ENCODE assay signal across 10 cellular contexts in the genomic region with DNA sequence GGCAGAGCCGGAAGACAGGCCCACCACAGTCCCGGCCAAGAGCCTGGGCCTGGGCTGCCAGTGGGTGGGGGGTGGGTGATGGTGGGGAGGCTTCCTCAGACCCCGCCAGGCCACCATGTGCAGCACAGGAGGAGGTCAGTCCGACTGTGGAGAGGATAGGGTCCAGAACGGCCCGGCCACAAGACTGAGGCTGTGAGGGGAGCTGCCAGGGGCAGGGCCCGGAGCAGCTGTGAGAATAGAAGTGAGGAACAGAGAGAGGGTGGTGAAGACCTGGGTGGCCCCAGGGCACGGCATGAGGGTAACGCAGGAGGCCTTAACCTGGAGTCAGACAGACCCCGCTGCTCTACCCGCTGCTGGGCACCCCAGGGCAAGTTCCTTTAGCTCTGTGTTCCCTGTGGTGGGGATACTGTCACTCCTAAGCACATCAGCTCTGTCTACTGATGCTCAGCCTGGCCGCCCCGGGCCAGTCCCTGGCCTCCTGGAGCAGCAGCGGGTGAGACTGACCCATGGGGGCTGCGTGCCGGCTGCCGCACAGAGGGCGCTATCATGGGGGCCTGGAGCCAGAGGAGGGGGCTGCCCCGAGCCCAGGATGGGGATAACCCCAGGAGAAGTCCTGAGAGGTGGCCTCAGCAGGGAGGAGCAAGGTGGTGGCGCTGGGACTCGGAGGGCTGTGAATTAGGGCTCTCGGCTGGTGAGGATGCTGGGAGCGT. TPM values are rescaled to one million over a fixed set of nuclear protein-coding genes. Genes with fewer than 3 reads are reported as not detected.
DNase-seq lines count a peak whose midpoint lies in the region; ATAC-seq and TF ChIP-seq lines count a peak whose summit lies in the region.
"Had no signal": no experiment of that assay in that cellular context is flagged by ENCODE, and none has a peak within 500 bp of the region (broad histone marks: within the 10 kb centered on the region; RNA-seq: fewer than 3 reads in every experiment).

No MANE protein-coding gene starts in this region.

- peak overlapping the region; percentile 96 for H3K4me3 Mint-ChIP-seq in activated T-cell treated with anti-CD3 and anti-CD28 coated beads, Interleukin-2, amount 50 U/mL, for 4 hours

- H3K36me3 ChIP-seq in adrenal gland (replicated peaks in 1 of 2) (peaks cover 0 to 10% of the 10 kb centered on the region in 2 donors), mesodermal cell (ENCODE audit: control insufficient read depth, insufficient read depth, low read length) (peaks cover 51% of the 10 kb centered on the region), thyroid gland (peaks cover 6 to 7% of the 10 kb centered on the region in 2 donors)

- H3K27me3 ChIP-seq in adrenal gland (no peaks in the 10 kb centered on the region), thyroid gland (no peaks in the 10 kb centered on the region)

- DNase-seq in activated T-cell treated with anti-CD3 and anti-CD28 coated beads, Interleukin-2, amount 50 U/mL, for 4 hours = no peak
- DNase-seq in activated T-cell treated with anti-CD3 and anti-CD28 coated beads, Interleukin-2, amount 50 U/mL, for 48 hours = no peak
- DNase-seq in adrenal gland = peak in 1 of 7 donors; percentile 12
- DNase-seq in thyroid gland = no peak
- DNase-seq in NCI-H187 (lab: John Stamatoyannopoulos, UW) = no peak
- DNase-seq in glomerular visceral epithelial cell (ENCODE audit: extremely low spot score) = no peak
- DNase-seq: SHP77 treated with DMSO at 0.1 percent for 48 hours had no signal

- H3K4me3 ChIP-seq in adrenal gland (peak overlapping the region in 1 of 4 donors; percentile 48), mesodermal cell (ENCODE audit: extremely low read depth, insufficient read depth, low read length, poor library complexity, severe bottlenecking) (no peak overlapping the region), thyroid gland (replicated peaks in 1 of 3) (peak overlapping the region in 1 of 3 donors; percentile 9)

- no peak for ATAC-seq in activated T-cell treated with anti-CD3 and anti-CD28 coated beads, Interleukin-2, amount 50 U/mL, for 4 hours
- ATAC-seq in HG02678 (IDR thresholded peaks at IDR 0.05; ENCODE audit: unreplicated experiment) = no peak

- H3K9me3 Mint-ChIP-seq in activated T-cell treated with anti-CD3 and anti-CD28 coated beads, Interleukin-2, amount 50 U/mL, for 4 hours = no peaks in the 10 kb centered on the region

- peaks cover 44% of the 10 kb centered on the region for H3K4me1 Mint-ChIP-seq in activated T-cell treated with anti-CD3 and anti-CD28 coated beads, Interleukin-2, amount 50 U/mL, for 4 hours (ENCODE audit: low read depth)

- H3K27ac ChIP-seq in adrenal gland (peak overlapping the region in 4 of 5 donors; percentile 67 to 88 (median 80)), mesodermal cell (ENCODE audit: low read depth, low read length, severe bottlenecking) (peak overlapping the region; percentile 83), thyroid gland (peak overlapping the region; percentile 62 to 76 (median 70))

- intact Hi-C loops in adrenal gland (cut with DNase I) = loop anchor here in 1 of 2 donors (5.0 kb wide), 1 partner anchor 89 kb away; no protein-coding TSS in a partner anchor
- intact Hi-C loops in thyroid gland (cut with DNase I) = no loop called here

- WGBS in adrenal gland, 4 donors = 74 to 86% (median 79%) methylated on average over 15 to 23 of the region's 23 CpGs
- WGBS in mesodermal cell (ENCODE audit: insufficient coverage in 2 of 2), 2 experiments = 94 to 96% methylated on average over 20 of the region's 23 CpGs
- WGBS in thyroid gland, 2 donors = 75 to 90% methylated on average over 20 of the region's 23 CpGs

- H3K4me1 ChIP-seq in adrenal gland (replicated peaks in 1 of 2) = peaks cover 8 to 24% of the 10 kb centered on the region in 2 donors
- peaks cover 27% of the 10 kb centered on the region for H3K4me1 ChIP-seq in mesodermal cell (ENCODE audit: control insufficient read depth, insufficient read depth, low read length, poor library complexity, severe bottlenecking)
- H3K4me1 ChIP-seq in thyroid gland = peaks cover 9 to 26% of the 10 kb centered on the region in 2 donors

- TF ChIP-seq POLR2A in adrenal gland (IDR thresholded peaks at IDR 0.05) (no peak), thyroid gland (IDR thresholded peaks at IDR 0.05) (no peak)

- H3K9me3 ChIP-seq in adrenal gland (replicated peaks in 1 of 3) (no peaks in the 10 kb centered on the region), mesodermal cell (ENCODE audit: control insufficient read depth, low read length) (no peaks in the 10 kb centered on the region), thyroid gland (no peaks in the 10 kb centered on the region)
- H3K9me3 ChIP-seq: mucosa of descending colon had no signal

- peaks cover 39% of the 10 kb centered on the region for H3K36me3 Mint-ChIP-seq in activated T-cell treated with anti-CD3 and anti-CD28 coated beads, Interleukin-2, amount 50 U/mL, for 4 hours (ENCODE audit: insufficient read depth)

- H3K27me3 Mint-ChIP-seq in activated T-cell treated with anti-CD3 and anti-CD28 coated beads, Interleukin-2, amount 50 U/mL, for 4 hours (ENCODE audit: low read depth) = no peaks in the 10 kb centered on the region

- TF ChIP-seq CTCF in adrenal gland (IDR thresholded peaks at IDR 0.05) = no peak
- no peak for TF ChIP-seq CTCF in thyroid gland (IDR thresholded peaks at IDR 0.05)

RNA-seq across cellular contexts. Expression of a gene that starts 1.7 kb away (rescaled TPM):
- 100 to 1,000 TPM; 368 to 444 (median 399) TPM for total RNA-seq in activated T-cell treated with anti-CD3 and anti-CD28 coated beads, Interleukin-2, amount 50 U/mL, for 4 hours
- 10 to 100 TPM; 16.3 to 77.0 (median 33.7) TPM for total RNA-seq in adrenal gland
- 10 to 100 TPM in 2 of 3 donors, 1 to 10 TPM in 1; 5.5 to 57.8 (median 49.0) TPM for polyA plus RNA-seq in adrenal gland
- 6.5 TPM for polyA plus RNA-seq in mesodermal cell (2013, experiment 1 of 2)
- 4.5 TPM for polyA plus RNA-seq in mesodermal cell (2013, experiment 2 of 2)
- 10 to 100 TPM in 2 of 4 donors, 1 to 10 TPM in 2; 7.6 to 13.9 (median 10.8) TPM for total RNA-seq in thyroid gland

RNA-seq across cellular contexts. Expression of a gene that starts 17.7 kb away (rescaled TPM):
- 10 to 100 TPM; 24.3 to 31.0 (median 28.6) TPM for total RNA-seq in activated T-cell treated with anti-CD3 and anti-CD28 coated beads, Interleukin-2, amount 50 U/mL, for 4 hours
- 10 to 100 TPM; 40.8 to 71.3 (median 55.1) TPM for total RNA-seq in adrenal gland
- 100 to 1,000 TPM in 2 of 3 donors, 10 to 100 TPM in 1; 17.9 to 205 (median 175) TPM for polyA plus RNA-seq in adrenal gland
- 55.6 TPM for polyA plus RNA-seq in mesodermal cell (2013, experiment 1 of 2)
- polyA plus RNA-seq in mesodermal cell (2013, experiment 2 of 2) = 42.1 TPM
- total RNA-seq in thyroid gland = 10 to 100 TPM; 50.5 to 90.8 (median 65.9) TPM

RNA-seq across cellular contexts. Expression of a gene that starts 17.8 kb away (rescaled TPM):
- 10 to 100 TPM; 82.4 to 88.3 (median 86.1) TPM for total RNA-seq in activated T-cell treated with anti-CD3 and anti-CD28 coated beads, Interleukin-2, amount 50 U/mL, for 4 hours
- total RNA-seq in adrenal gland = 100 to 1,000 TPM in 2 of 8 donors, 10 to 100 TPM in 6; 67.2 to 126 (median 80.8) TPM
- polyA plus RNA-seq in adrenal gland = 100 to 1,000 TPM in 2 of 3 donors, 10 to 100 TPM in 1; 19.5 to 190 (median 101) TPM
- 35.6 TPM for polyA plus RNA-seq in mesodermal cell (2013, experiment 1 of 2)
- 26.4 TPM for polyA plus RNA-seq in mesodermal cell (2013, experiment 2 of 2)
- 100 to 1,000 TPM in 2 of 4 donors, 10 to 100 TPM in 2; 65.6 to 109 (median 94.4) TPM for total RNA-seq in thyroid gland

RNA-seq across cellular contexts. Expression of a gene that starts 22.1 kb away (rescaled TPM):
- 10 to 100 TPM; 15.0 to 16.6 (median 16.1) TPM for total RNA-seq in activated T-cell treated with anti-CD3 and anti-CD28 coated beads, Interleukin-2, amount 50 U/mL, for 4 hours
- total RNA-seq in adrenal gland = 100 to 1,000 TPM in 1 of 8 donors, 10 to 100 TPM in 7; 21.7 to 112 (median 59.3) TPM
- polyA plus RNA-seq in adrenal gland = 100 to 1,000 TPM in 2 of 3 donors, 10 to 100 TPM in 1; 59.4 to 220 (median 192) TPM
- 42.5 TPM for polyA plus RNA-seq in mesodermal cell (2013, experiment 1 of 2)
- 47.7 TPM for polyA plus RNA-seq in mesodermal cell (2013, experiment 2 of 2)
- 10 to 100 TPM; 10.9 to 48.6 (median 21.9) TPM for total RNA-seq in thyroid gland

RNA-seq across cellular contexts. Expression of a gene that starts 22.3 kb away (rescaled TPM):
- 100 to 1,000 TPM; 439 to 477 (median 457) TPM for total RNA-seq in activated T-cell treated with anti-CD3 and anti-CD28 coated beads, Interleukin-2, amount 50 U/mL, for 4 hours
- 100 to 1,000 TPM; 126 to 404 (median 183) TPM for total RNA-seq in adrenal gland
- 100 to 1,000 TPM in 1 of 3 donors, 10 to 100 TPM in 2; 82.1 to 523 (median 91.4) TPM for polyA plus RNA-seq in adrenal gland
- polyA plus RNA-seq in mesodermal cell (2013, experiment 1 of 2) = 235 TPM
- polyA plus RNA-seq in mesodermal cell (2013, experiment 2 of 2) = 216 TPM
- total RNA-seq in thyroid gland = 100 to 1,000 TPM in 2 of 4 donors, 10 to 100 TPM in 2; 80.8 to 116 (median 106) TPM

Comparison
In these comparisons a context has a peak if more than half of its experiments do, and no peak if none do; other contexts are left out.
1. RNA of a gene that starts 1.7 kb away (total RNA-seq): 368 to 444 TPM in activated T-cell treated with anti-CD3 and anti-CD28 coated beads, Interleukin-2, amount 50 U/mL, for 4 hours; 16.3 to 77.0 TPM in adrenal gland and 7.6 to 13.9 TPM in thyroid gland; every median in the first group is over 4 times any median in the second.
2. Peak in every context shown above with its lines, with median percentiles within 50 percentile points of each other: H3K27ac ChIP-seq.